Comparison of ENCODE assay signal across 28 cellular contexts in the genomic region with DNA sequence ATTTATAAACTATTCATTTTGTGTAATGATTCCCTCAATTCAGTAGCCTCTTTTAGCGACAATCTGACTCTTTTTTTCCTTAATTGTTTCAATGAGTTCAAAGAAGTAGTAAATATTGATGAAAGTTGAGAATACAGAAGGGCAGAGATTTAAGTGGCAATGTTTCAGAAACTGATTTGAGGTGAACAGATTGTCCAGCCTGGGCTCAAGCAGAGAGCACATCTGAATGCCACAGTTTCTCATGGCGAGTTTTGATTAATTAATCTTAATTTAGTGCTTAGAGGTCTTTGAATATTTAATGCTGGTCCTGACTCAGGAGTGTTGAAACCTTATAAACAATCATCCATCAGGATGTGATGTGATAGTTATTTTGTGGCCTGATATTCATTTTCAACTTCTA.
"Had no signal": no experiment of that assay in that cellular context is flagged by ENCODE, and none has a peak within 500 bp of the region (broad histone marks: within the 10 kb centered on the region; RNA-seq: fewer than 3 reads in every experiment).

No MANE protein-coding gene starts in this region.

- H3K36me3 Mint-ChIP-seq: natural killer cell treated with Interleukin-12 subunit alpha and Interleukin-12 subunit beta and Interleukin-15 and Interleukin-18, amount 100 ng/mL, for 72 hours; stimulated activated effector memory CD8-positive, alpha-beta T cell treated with anti-CD3 and anti-CD28 coated beads, Interleukin-12 subunit alpha, Interleukin-12 subunit beta, amount 100 ng/mL, for 72 hours; stimulated activated naive B cell treated with anti-CD40 and anti-IgM and Interleukin-4, amounts not matched to agents 10 μg/mL and 1 μg/mL and 100 μg/mL, for 72 hours had no signal

- H3K36me3 ChIP-seq: neutrophil, right lobe of liver, sigmoid colon, stomach, thoracic aorta, thyroid gland, tibial nerve, upper lobe of left lung, vagina had no signal

- H3K4me3 Mint-ChIP-seq: natural killer cell treated with Interleukin-12 subunit alpha and Interleukin-12 subunit beta and Interleukin-15 and Interleukin-18, amount 100 ng/mL, for 72 hours; nephron progenitor cell; neural crest cell; stimulated activated effector memory CD8-positive, alpha-beta T cell treated with anti-CD3 and anti-CD28 coated beads, Interleukin-12 subunit alpha, Interleukin-12 subunit beta, amount 100 ng/mL, for 72 hours; stimulated activated naive B cell treated with anti-CD40 and anti-IgM and Interleukin-4, amounts not matched to agents 10 μg/mL and 1 μg/mL and 100 μg/mL, for 72 hours; stimulated activated naive CD8-positive, alpha-beta T cell treated with anti-CD3 and anti-CD28 coated beads, Interleukin-15, Interleukin-2, amounts not matched to agents 100 ng/mL and 50 ng/mL, for 24 hours had no signal

- H3K79me2 ChIP-seq: parathyroid adenoma had no signal

- H3K27me3 Mint-ChIP-seq: natural killer cell treated with Interleukin-12 subunit alpha and Interleukin-12 subunit beta and Interleukin-15 and Interleukin-18, amount 100 ng/mL, for 72 hours; progenitor cell of endocrine pancreas; stimulated activated naive B cell treated with anti-CD40 and anti-IgM and Interleukin-4, amounts not matched to agents 10 μg/mL and 1 μg/mL and 100 μg/mL, for 72 hours; stimulated activated naive CD8-positive, alpha-beta T cell treated with anti-CD3 and anti-CD28 coated beads, Interleukin-15, Interleukin-2, amounts not matched to agents 100 ng/mL and 50 ng/mL, for 24 hours had no signal

- H3K9ac ChIP-seq: parathyroid adenoma had no signal

- H3K9me3 ChIP-seq: neutrophil, psoas muscle, right lobe of liver, sigmoid colon, thoracic aorta, thyroid gland, tibial nerve, vagina had no signal

- H3K27ac ChIP-seq: neutrophil, parathyroid adenoma, psoas muscle, right lobe of liver, sigmoid colon, stomach, thoracic aorta, thyroid gland, tibial nerve, upper lobe of left lung, vagina had no signal

- DNase-seq: nephron progenitor cell; nucleus accumbens; posterior cingulate gyrus; psoas muscle; right cardiac atrium; right lobe of liver; sigmoid colon; small intestine; stimulated activated CD4-positive, alpha-beta T cell treated with anti-CD3 and anti-CD28 coated beads, Interleukin-15, amount 100 ng/mL, for 24 hours; stimulated activated CD4-positive, alpha-beta T cell treated with anti-CD3 and anti-CD28 coated beads, Interleukin-2, amount 100 ng/mL, for 24 hours; stimulated activated CD4-positive, alpha-beta T cell treated with anti-CD3 and anti-CD28 coated beads, Interleukin-2, amount 100 ng/mL, for 48 hours; stimulated activated CD4-positive, alpha-beta T cell treated with anti-CD3 and anti-CD28 coated beads, Interleukin-4, amount 100 ng/mL, for 24 hours; stimulated activated naive B cell treated with anti-CD40 and anti-IgM and Interleukin-4, amounts not matched to agents 10 μg/mL and 1 μg/mL and 100 μg/mL, for 72 hours; stimulated activated naive CD4-positive, alpha-beta T cell treated with Interleukin-2 at 50 U/mL for 16 hours; stomach; thyroid gland; trophoblast cell; upper lobe of left lung had no signal

- H3K4me1 Mint-ChIP-seq: nephron progenitor cell; neural crest cell; stimulated activated effector memory CD8-positive, alpha-beta T cell treated with anti-CD3 and anti-CD28 coated beads, Interleukin-12 subunit alpha, Interleukin-12 subunit beta, amount 100 ng/mL, for 72 hours; stimulated activated naive B cell treated with anti-CD40 and anti-IgM and Interleukin-4, amounts not matched to agents 10 μg/mL and 1 μg/mL and 100 μg/mL, for 72 hours had no signal

- H3K27me3 ChIP-seq: neutrophil, right lobe of liver, sigmoid colon, stomach, thyroid gland, tibial nerve, upper lobe of left lung, vagina had no signal

- H3K27ac Mint-ChIP-seq: natural killer cell treated with Interleukin-12 subunit alpha and Interleukin-12 subunit beta and Interleukin-15 and Interleukin-18, amount 100 ng/mL, for 72 hours; nephron progenitor cell; progenitor cell of endocrine pancreas; stimulated activated effector memory CD8-positive, alpha-beta T cell treated with anti-CD3 and anti-CD28 coated beads, Interleukin-12 subunit alpha, Interleukin-12 subunit beta, amount 100 ng/mL, for 72 hours; stimulated activated naive B cell treated with anti-CD40 and anti-IgM and Interleukin-4, amounts not matched to agents 10 μg/mL and 1 μg/mL and 100 μg/mL, for 72 hours; stimulated activated naive CD8-positive, alpha-beta T cell treated with anti-CD3 and anti-CD28 coated beads, Interleukin-15, Interleukin-2, amounts not matched to agents 100 ng/mL and 50 ng/mL, for 24 hours had no signal

- H3K9me3 Mint-ChIP-seq: nephron progenitor cell had no signal

- H3K4me3 ChIP-seq: psoas muscle, right lobe of liver, sigmoid colon, stomach, thoracic aorta, thyroid gland, tibial nerve, upper lobe of left lung, vagina had no signal

- H2AFZ ChIP-seq: parathyroid adenoma had no signal

- H3K4me1 ChIP-seq: parathyroid adenoma, psoas muscle, right lobe of liver, sigmoid colon, stomach, thyroid gland, tibial nerve, upper lobe of left lung, vagina had no signal
